15 cellular contexts compared by ENCODE assay signal in genomic region chr9:127318651-127319167, GRCh38. TPM values are rescaled to one million over a fixed set of nuclear protein-coding genes. Genes with fewer than 3 reads are reported as not detected.
DNase-seq lines count a peak whose midpoint lies in the region; ATAC-seq, FAIRE-seq and TF ChIP-seq lines count a peak whose summit lies in the region.
"Had no signal": no experiment of that assay in that cellular context is flagged by ENCODE, and none has a peak within 500 bp of the region (broad histone marks: within the 10 kb centered on the region; RNA-seq: fewer than 3 reads in every experiment).

No MANE protein-coding gene starts in this region.

- peak overlapping the region; percentile 75 for H3K27ac ChIP-seq in VCaP
- H3K27ac ChIP-seq: skin epidermis, vagina had no signal

- DNase-seq in H54 (ENCODE audit: insufficient read length, low spot score): peak; percentile 27
- no peak for DNase-seq in Right ventricle myocardium superior
- DNase-seq in skeletal muscle cell (ENCODE audit: low read depth): peak; percentile 35
- no peak for DNase-seq in osteocyte (ENCODE audit: extremely low spot score, unreplicated experiment)
- DNase-seq in glutamatergic neuron: no peak
- no peak for DNase-seq in stimulated activated CD4-positive, alpha-beta T cell treated with anti-CD3 and anti-CD28 coated beads, Interleukin-4, amount 100 ng/mL, for 4 hours
- DNase-seq: activated CD4-positive, alpha-beta T cell treated with anti-CD3 and anti-CD28 coated beads for 4 hours; hippocampal formation; NCI-H526 had no signal

- FAIRE-seq in H54 (lab: Jason Lieb, UNC): peak; percentile 78
- FAIRE-seq: colon had no signal

- H3K27ac Mint-ChIP-seq in osteocyte (ENCODE audit: unreplicated experiment) (no peak overlapping the region), glutamatergic neuron (ENCODE audit: unreplicated experiment) (no peak overlapping the region)
- H3K27ac Mint-ChIP-seq: activated T-helper 2 cell treated with anti-CD3 and anti-CD28 coated beads, Interferon-gamma antibody, Interleukin-2, Interleukin-4, amounts not matched to agents 10 μg/mL and 5 μg/mL and 100 μg/mL, durations not matched to agents 14 hours and 24 hours and 36 hours had no signal

- no peak overlapping the region for H3K4me3 Mint-ChIP-seq in osteocyte (ENCODE audit: unreplicated experiment)
- H3K4me3 Mint-ChIP-seq in glutamatergic neuron (ENCODE audit: unreplicated experiment): no peak overlapping the region

- TF ChIP-seq POLR2A in H54 (IDR thresholded peaks at IDR 0.05; ENCODE audit: low read depth, low read length): no peak

- peaks cover 4% of the 10 kb centered on the region for H3K4me1 Mint-ChIP-seq in osteocyte (ENCODE audit: unreplicated experiment)
- no peaks in the 10 kb centered on the region for H3K4me1 Mint-ChIP-seq in glutamatergic neuron (ENCODE audit: low read depth, unreplicated experiment)

- peaks cover 13% of the 10 kb centered on the region for H3K36me3 Mint-ChIP-seq in osteocyte (ENCODE audit: unreplicated experiment)
- no peaks in the 10 kb centered on the region for H3K36me3 Mint-ChIP-seq in glutamatergic neuron (ENCODE audit: unreplicated experiment)

- ATAC-seq in Right ventricle myocardium superior (ENCODE audit: poor library complexity) (peak; percentile 72), GM21367 (IDR thresholded peaks at IDR 0.05; ENCODE audit: unreplicated experiment) (no peak)

- intact Hi-C loops in Right ventricle myocardium superior (cut with DNase I): no loop called here

- H3K27me3 Mint-ChIP-seq in osteocyte (ENCODE audit: unreplicated experiment) (no peaks in the 10 kb centered on the region), glutamatergic neuron (ENCODE audit: unreplicated experiment) (no peaks in the 10 kb centered on the region)

- H3K4me3 ChIP-seq in skeletal muscle cell (ENCODE audit: low read depth, low read length): no peak overlapping the region
- H3K4me3 ChIP-seq: skin epidermis, vagina had no signal

- TF ChIP-seq CTCF in VCaP (conservative IDR thresholded peaks at IDR 0.05) (no peak), osteocyte (IDR thresholded peaks at IDR 0.05) (no peak), glutamatergic neuron (IDR thresholded peaks at IDR 0.05; ENCODE audit: partially characterized antibody, unreplicated experiment) (no peak)

- H3K9me3 Mint-ChIP-seq in osteocyte (ENCODE audit: unreplicated experiment): no peaks in the 10 kb centered on the region
- no peaks in the 10 kb centered on the region for H3K9me3 Mint-ChIP-seq in glutamatergic neuron (ENCODE audit: unreplicated experiment)
- H3K9me3 Mint-ChIP-seq: activated T-helper 2 cell treated with anti-CD3 and anti-CD28 coated beads, Interferon-gamma antibody, Interleukin-2, Interleukin-4, amounts not matched to agents 10 μg/mL and 5 μg/mL and 100 μg/mL, durations not matched to agents 14 hours and 24 hours and 36 hours had no signal

RNA-seq across cellular contexts. Expression of gene GARNL3, which starts 54.1 kb away (rescaled TPM):
- total RNA-seq in Right ventricle myocardium superior: 12.6 TPM
- 5.3 and 6.0 TPM in 2 replicates for total RNA-seq in osteocyte
- total RNA-seq in glutamatergic neuron (ENCODE audit: unreplicated experiment): 14.7 TPM

Comparison
In these comparisons a context has a peak if more than half of its experiments do, and no peak if none do; other contexts are left out.
1. DNase-seq: peak in H54 (single experiment) and skeletal muscle cell (single experiment); none in Right ventricle myocardium superior (single experiment), osteocyte (single experiment), glutamatergic neuron (single experiment) and stimulated activated CD4-positive, alpha-beta T cell treated with anti-CD3 and anti-CD28 coated beads, Interleukin-4, amount 100 ng/mL, for 4 hours (0 of 2).